ENCODE assay signal across 11 cellular contexts in genomic region chr22:27810566-27810965, GRCh38. TPM values are rescaled to one million over a fixed set of nuclear protein-coding genes. Genes with fewer than 3 reads are reported as not detected.
DNase-seq lines count a peak whose midpoint lies in the region; ATAC-seq and TF ChIP-seq lines count a peak whose summit lies in the region.
"Had no signal": no experiment of that assay in that cellular context is flagged by ENCODE, and none has a peak within 500 bp of the region (broad histone marks: within the 10 kb centered on the region; RNA-seq: fewer than 3 reads in every experiment).

No MANE protein-coding gene starts in this region.

- WGBS in heart left ventricle, 4 donors: 62 to 71% (median 67%) methylated on average over 9 to 16 of the region's 16 CpGs

- H3K36me3 ChIP-seq in Panc1 (ENCODE audit: control insufficient read depth, insufficient read depth, low read length) (no peaks in the 10 kb centered on the region), heart left ventricle (no peaks in the 10 kb centered on the region)
- H3K36me3 ChIP-seq: adrenal gland had no signal

- intact Hi-C loops in Panc1 (cut with micrococcal nuclease; ENCODE audit: unreplicated experiment): no loop called here
- intact Hi-C loops in heart left ventricle (cut with DNase I): loop anchor here in 4 of 10 donors (5.0 to 10.0 kb wide), 4 partner anchors 706 to 1136 kb away; no protein-coding TSS in a partner anchor
- intact Hi-C loops in posterior vena cava (cut with DNase I): no loop called here
- intact Hi-C loops in activated naive CD4-positive, alpha-beta T cell treated with anti-CD3 and anti-CD28 coated beads for 36 hours (cut with micrococcal nuclease): no loop called here
- intact Hi-C loops in activated T-helper 2 cell treated with anti-CD3 and anti-CD28 coated beads, Interferon-gamma antibody, Interleukin-2, Interleukin-4, amounts not matched to agents 10 μg/mL and 5 μg/mL and 100 μg/mL, durations not matched to agents 14 hours and 24 hours and 36 hours (cut with micrococcal nuclease): no loop called here

- no peaks in the 10 kb centered on the region for H3K36me3 Mint-ChIP-seq in activated naive CD4-positive, alpha-beta T cell treated with anti-CD3 and anti-CD28 coated beads for 36 hours (ENCODE audit: low read depth)
- no peaks in the 10 kb centered on the region for H3K36me3 Mint-ChIP-seq in activated T-helper 2 cell treated with anti-CD3 and anti-CD28 coated beads, Interferon-gamma antibody, Interleukin-2, Interleukin-4, amounts not matched to agents 10 μg/mL and 5 μg/mL and 100 μg/mL, durations not matched to agents 14 hours and 24 hours and 36 hours (ENCODE audit: low read depth)

- no peak overlapping the region for H3K4me3 Mint-ChIP-seq in activated naive CD4-positive, alpha-beta T cell treated with anti-CD3 and anti-CD28 coated beads for 36 hours
- H3K4me3 Mint-ChIP-seq in activated T-helper 2 cell treated with anti-CD3 and anti-CD28 coated beads, Interferon-gamma antibody, Interleukin-2, Interleukin-4, amounts not matched to agents 10 μg/mL and 5 μg/mL and 100 μg/mL, durations not matched to agents 14 hours and 24 hours and 36 hours (ENCODE audit: low read depth): no peak overlapping the region

- H3K27me3 ChIP-seq in Panc1 (ENCODE audit: control insufficient read depth, insufficient read depth, low read length) (no peaks in the 10 kb centered on the region), heart left ventricle (no peaks in the 10 kb centered on the region)
- H3K27me3 ChIP-seq: adrenal gland had no signal

- no peak for TF ChIP-seq POLR2A in heart left ventricle (IDR thresholded peaks at IDR 0.05)

- in situ Hi-C loops in Panc1 (cut with HindIII; ENCODE audit: low pct_unique_long_range_greater_than_20kb, low sequenced_read_pairs): no loop called here

- BruUV-seq in Panc1 (replicated peaks; lab: Mats Ljungman, UMichigan): no TSS peak

- peaks cover 2% of the 10 kb centered on the region for H3K27me3 Mint-ChIP-seq in activated naive CD4-positive, alpha-beta T cell treated with anti-CD3 and anti-CD28 coated beads for 36 hours (ENCODE audit: low read depth)
- peaks cover 7% of the 10 kb centered on the region for H3K27me3 Mint-ChIP-seq in activated T-helper 2 cell treated with anti-CD3 and anti-CD28 coated beads, Interferon-gamma antibody, Interleukin-2, Interleukin-4, amounts not matched to agents 10 μg/mL and 5 μg/mL and 100 μg/mL, durations not matched to agents 14 hours and 24 hours and 36 hours (ENCODE audit: low read depth)

- H3K4me1 ChIP-seq in Panc1 (ENCODE audit: control insufficient read depth, insufficient read depth, low read length) (no peaks in the 10 kb centered on the region), heart left ventricle (peaks cover 0 to 17% (median 2%) of the 10 kb centered on the region in 12 donors)
- H3K4me1 ChIP-seq: adrenal gland had no signal

- no peak overlapping the region for H3K27ac Mint-ChIP-seq in activated naive CD4-positive, alpha-beta T cell treated with anti-CD3 and anti-CD28 coated beads for 36 hours
- H3K27ac Mint-ChIP-seq in activated T-helper 2 cell treated with anti-CD3 and anti-CD28 coated beads, Interferon-gamma antibody, Interleukin-2, Interleukin-4, amounts not matched to agents 10 μg/mL and 5 μg/mL and 100 μg/mL, durations not matched to agents 14 hours and 24 hours and 36 hours: no peak overlapping the region

- ATAC-seq in Panc1: peak; percentile 52; the same call in 1 of the 2 replicates
- peak; percentile 30 to 85 (median 76) for ATAC-seq in heart left ventricle
- no peak for ATAC-seq in GM18870 (IDR thresholded peaks at IDR 0.05; ENCODE audit: unreplicated experiment)

- H3K27ac ChIP-seq in Panc1 (ENCODE audit: low read length) (no peak overlapping the region), heart left ventricle (peak overlapping the region in 7 of 12 donors; percentile 3 to 65 (median 26))

- no peak overlapping the region for H3K4me3 ChIP-seq in Panc1 (ENCODE audit: low read depth in 2 of 2, low read length in 2 of 2)
- peak overlapping the region in 1 of 12 donors; percentile 6 for H3K4me3 ChIP-seq in heart left ventricle
- H3K4me3 ChIP-seq: adrenal gland had no signal

- TF ChIP-seq CTCF in Panc1 (IDR thresholded peaks at IDR 0.05): no peak
- no peak for TF ChIP-seq CTCF in heart left ventricle (IDR thresholded peaks at IDR 0.05)

- H3K9me3 Mint-ChIP-seq in activated naive CD4-positive, alpha-beta T cell treated with anti-CD3 and anti-CD28 coated beads for 36 hours: no peaks in the 10 kb centered on the region
- H3K9me3 Mint-ChIP-seq in activated T-helper 2 cell treated with anti-CD3 and anti-CD28 coated beads, Interferon-gamma antibody, Interleukin-2, Interleukin-4, amounts not matched to agents 10 μg/mL and 5 μg/mL and 100 μg/mL, durations not matched to agents 14 hours and 24 hours and 36 hours: no peaks in the 10 kb centered on the region

- CTCF ChIA-PET in Panc1 (lab: Charles Lee): no interaction called here
- CTCF ChIA-PET in activated naive CD4-positive, alpha-beta T cell treated with anti-CD3 and anti-CD28 coated beads for 36 hours (lab: Charles Lee): no interaction called here

- H3K9me3 ChIP-seq in Panc1 (ENCODE audit: control insufficient read depth, insufficient read depth, low read depth, low read length) (no peaks in the 10 kb centered on the region), heart left ventricle (no peaks in the 10 kb centered on the region)
- H3K9me3 ChIP-seq: adrenal gland had no signal

- H3K4me1 Mint-ChIP-seq in activated naive CD4-positive, alpha-beta T cell treated with anti-CD3 and anti-CD28 coated beads for 36 hours (ENCODE audit: low read depth): no peaks in the 10 kb centered on the region
- peaks cover 3% of the 10 kb centered on the region for H3K4me1 Mint-ChIP-seq in activated T-helper 2 cell treated with anti-CD3 and anti-CD28 coated beads, Interferon-gamma antibody, Interleukin-2, Interleukin-4, amounts not matched to agents 10 μg/mL and 5 μg/mL and 100 μg/mL, durations not matched to agents 14 hours and 24 hours and 36 hours (ENCODE audit: low read depth)

- POLR2A ChIA-PET in Panc1 (lab: Charles Lee): no interaction called here

- peak; percentile 22 for DNase-seq in EL
- DNase-seq in Panc1 (ENCODE audit: low read depth, low spot score): no peak
- DNase-seq in heart left ventricle: peak in 4 of 5 donors; percentile 60 to 80 (median 67)
- DNase-seq in posterior vena cava (ENCODE audit: low spot score): peak; percentile 91
- no peak for DNase-seq in activated naive CD4-positive, alpha-beta T cell treated with anti-CD3 and anti-CD28 coated beads for 36 hours
- no peak for DNase-seq in activated T-helper 2 cell treated with anti-CD3 and anti-CD28 coated beads, Interferon-gamma antibody, Interleukin-2, Interleukin-4, amounts not matched to agents 10 μg/mL and 5 μg/mL and 100 μg/mL, durations not matched to agents 14 hours and 24 hours and 36 hours (ENCODE audit: low spot score)
- DNase-seq in activated CD8-positive, alpha-beta memory T cell treated with anti-CD3 and anti-CD28 coated beads, Interleukin-2, amount 50 U/mL, for 4 hours: no peak
- DNase-seq: DMS153, NCI-H226 had no signal

RNA-seq across cellular contexts. Expression of gene MN1, which starts 9.0 kb away (rescaled TPM):
- total RNA-seq in Panc1 (2021; ENCODE audit: unreplicated experiment) (0.51 TPM), heart left ventricle (10 to 100 TPM in 1 of 9 donors, 1 to 10 TPM in 8; 4.2 to 10.3 (median 5.5) TPM), posterior vena cava (10 to 100 TPM; 22.9 to 41.8 TPM)
- 0.39 TPM for polyA plus RNA-seq in Panc1 (2012; ENCODE audit: insufficient read length)
- 1 to 10 TPM; 1.7 to 3.9 TPM for polyA plus RNA-seq in heart left ventricle
- under 1 TPM in 1 of 2 experiments, not detected in 1; 0.12 TPM for total RNA-seq in activated naive CD4-positive, alpha-beta T cell treated with anti-CD3 and anti-CD28 coated beads for 36 hours
- total RNA-seq in activated T-helper 2 cell treated with anti-CD3 and anti-CD28 coated beads, Interferon-gamma antibody, Interleukin-2, Interleukin-4, amounts not matched to agents 10 μg/mL and 5 μg/mL and 100 μg/mL, durations not matched to agents 14 hours and 24 hours and 36 hours: 0.09 and 0.16 TPM in 2 replicates

Comparison
In these comparisons a context has a peak if more than half of its experiments do, and no peak if none do; other contexts are left out.
1. DNase-seq: peak in EL (single experiment), heart left ventricle (4 of 5) and posterior vena cava (single experiment); none in Panc1 (single experiment), activated naive CD4-positive, alpha-beta T cell treated with anti-CD3 and anti-CD28 coated beads for 36 hours (single experiment), activated T-helper 2 cell treated with anti-CD3 and anti-CD28 coated beads, Interferon-gamma antibody, Interleukin-2, Interleukin-4, amounts not matched to agents 10 μg/mL and 5 μg/mL and 100 μg/mL, durations not matched to agents 14 hours and 24 hours and 36 hours (single experiment) and activated CD8-positive, alpha-beta memory T cell treated with anti-CD3 and anti-CD28 coated beads, Interleukin-2, amount 50 U/mL, for 4 hours (single experiment).